In the genomic region with DNA sequence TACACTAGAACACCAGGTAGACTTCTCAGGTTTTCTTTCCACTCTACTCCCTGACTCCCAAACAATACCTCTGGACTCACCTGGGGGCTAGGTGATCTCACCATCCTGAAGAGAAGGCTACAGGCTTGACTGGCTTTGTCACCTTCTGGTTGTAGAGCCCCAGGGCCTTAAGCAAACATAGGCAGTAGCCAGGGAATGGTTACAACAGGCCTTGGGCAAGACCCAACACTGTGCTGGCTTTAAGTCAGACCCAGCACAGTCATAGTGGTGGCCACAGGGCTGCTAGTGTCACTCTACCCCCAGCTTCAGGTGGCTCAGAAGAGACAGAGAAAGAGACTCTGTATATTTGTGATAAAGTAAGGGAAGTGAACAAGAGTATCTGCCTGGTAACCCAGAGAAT, we compare ENCODE assay signal across 23 cellular contexts.
DNase-seq lines count a peak whose midpoint lies in the region; ATAC-seq, FAIRE-seq and TF ChIP-seq lines count a peak whose summit lies in the region.
"Had no signal": no experiment of that assay in that cellular context is flagged by ENCODE, and none has a peak within 500 bp of the region (broad histone marks: within the 10 kb centered on the region; RNA-seq: fewer than 3 reads in every experiment).

No MANE protein-coding gene starts in this region.

- H3K27me3 ChIP-seq in body of pancreas: no peaks in the 10 kb centered on the region
- no peaks in the 10 kb centered on the region for H3K27me3 ChIP-seq in keratinocyte (ENCODE audit: control insufficient read depth, extremely low read depth, insufficient read depth, low read length)
- no peaks in the 10 kb centered on the region for H3K27me3 ChIP-seq in MG63

- H3K27ac Mint-ChIP-seq in progenitor cell of endocrine pancreas: no peak overlapping the region
- H3K27ac Mint-ChIP-seq: CD4-positive, alpha-beta T cell had no signal

- peaks cover 45% of the 10 kb centered on the region for H3K4me1 ChIP-seq in body of pancreas
- no peaks in the 10 kb centered on the region for H3K4me1 ChIP-seq in keratinocyte (ENCODE audit: control insufficient read depth, extremely low read depth, insufficient read depth, low read length)

- H3K4me3 ChIP-seq in body of pancreas: no peak overlapping the region
- H3K4me3 ChIP-seq in keratinocyte (ENCODE audit: control insufficient read depth in 2 of 3, extremely low read depth in 1 of 3, insufficient read depth in 2 of 3, low read depth in 1 of 3, low read length in 3 of 3): no peak overlapping the region
- H3K4me3 ChIP-seq in MG63: no peak overlapping the region

- no peaks in the 10 kb centered on the region for H3K79me2 ChIP-seq in keratinocyte (ENCODE audit: control insufficient read depth, insufficient read depth, low read length)

- H4K20me1 ChIP-seq in keratinocyte (ENCODE audit: control insufficient read depth, extremely low read depth, insufficient read depth, low read length): no peaks in the 10 kb centered on the region

- H3K27me3 Mint-ChIP-seq in progenitor cell of endocrine pancreas: no peaks in the 10 kb centered on the region
- H3K27me3 Mint-ChIP-seq: CD4-positive, alpha-beta T cell had no signal

- no peaks in the 10 kb centered on the region for H3K9me3 ChIP-seq in body of pancreas
- H3K9me3 ChIP-seq in keratinocyte (ENCODE audit: control insufficient read depth, low read depth, low read length): no peaks in the 10 kb centered on the region
- no peaks in the 10 kb centered on the region for H3K9me3 ChIP-seq in MG63

- no peak overlapping the region for H3K9ac ChIP-seq in keratinocyte (ENCODE audit: control insufficient read depth, extremely low read depth, insufficient read depth, low read length)

- peak; percentile 3 for DNase-seq in ELF-1 (ENCODE audit: low read depth, low spot score)
- DNase-seq in body of pancreas: peak; percentile 68 to 78 (median 73)
- peak; percentile 1 for DNase-seq in keratinocyte (ENCODE audit: low read depth, low spot score)
- no peak for DNase-seq in epidermal melanocyte (ENCODE audit: insufficient read length, low spot score)
- DNase-seq in progenitor cell of endocrine pancreas (ENCODE audit: low spot score, unreplicated experiment): no peak
- DNase-seq in MG63: no peak
- DNase-seq: CD4-positive, alpha-beta T cell; COR-L47; KBM-7; NCI-H1092 treated with DMSO at 0.1 percent for 48 hours; NCI-H1436 treated with DMSO at 0.1 percent for 48 hours; NCI-H1930; NCI-H226; NCI-H524; NCI-H774; NK-92 treated with Interleukin-12 subunit alpha and Interleukin-12 subunit beta, amount 100 ng/mL, for 24 hours had no signal

- no peak overlapping the region for H3K4me3 Mint-ChIP-seq in progenitor cell of endocrine pancreas (ENCODE audit: low read depth)
- H3K4me3 Mint-ChIP-seq: CD4-positive, alpha-beta T cell had no signal

- peak overlapping the region; percentile 44 for H3K27ac ChIP-seq in 22Rv1
- peak overlapping the region in 1 of 4 donors; percentile 47 for H3K27ac ChIP-seq in body of pancreas
- H3K27ac ChIP-seq in keratinocyte (ENCODE audit: control insufficient read depth, insufficient read depth, low read length): no peak overlapping the region

- H3K36me3 Mint-ChIP-seq in progenitor cell of endocrine pancreas (ENCODE audit: insufficient read depth): no peaks in the 10 kb centered on the region

- peaks cover 3% of the 10 kb centered on the region for H3K9me3 Mint-ChIP-seq in progenitor cell of endocrine pancreas (ENCODE audit: low read depth)

- no peak for FAIRE-seq in keratinocyte (lab: Jason Lieb, UNC)
- FAIRE-seq: G401.6, GM18507, H1 had no signal

- TF ChIP-seq POLR2A in body of pancreas (IDR thresholded peaks at IDR 0.05): no peak

- ATAC-seq in body of pancreas (peak; percentile 80), GM21529 (IDR thresholded peaks at IDR 0.05; ENCODE audit: unreplicated experiment) (no peak)
- ATAC-seq: HCT116, Right ventricle myocardium inferior had no signal

- H2AFZ ChIP-seq in keratinocyte (ENCODE audit: control insufficient read depth, low read length): no peak overlapping the region

- no peak overlapping the region for H3K4me2 ChIP-seq in keratinocyte (ENCODE audit: control insufficient read depth, extremely low read depth, insufficient read depth, low read depth, low read length)

- TF ChIP-seq CTCF in 22Rv1 (IDR thresholded peaks at IDR 0.05) (no peak), body of pancreas (IDR thresholded peaks at IDR 0.05) (no peak), keratinocyte (optimal IDR thresholded peaks at IDR 0.05 in 1 of 3, IDR thresholded peaks at IDR 0.05 in 1 of 3, conservative IDR thresholded peaks at IDR 0.05 in 1 of 3; ENCODE audit: extremely low read depth in 1 of 3, insufficient read depth in 2 of 3, low read length in 3 of 3) (no peak), progenitor cell of endocrine pancreas (IDR thresholded peaks at IDR 0.05; ENCODE audit: unreplicated experiment) (no peak)

- no peaks in the 10 kb centered on the region for H3K9me1 ChIP-seq in keratinocyte (ENCODE audit: control insufficient read depth, extremely low read depth, insufficient read depth, low read length)

- H3K4me1 Mint-ChIP-seq in progenitor cell of endocrine pancreas (ENCODE audit: low read depth): no peaks in the 10 kb centered on the region

- intact Hi-C loops in body of pancreas (cut with DNase I): no loop called here

- H3K36me3 ChIP-seq in body of pancreas (replicated peaks in 1 of 2; ENCODE audit: insufficient read depth in 1 of 2, low read depth in 2 of 2) (no peaks in the 10 kb centered on the region), keratinocyte (ENCODE audit: control insufficient read depth in 2 of 2, extremely low read depth in 1 of 2, insufficient read depth in 2 of 2, low read length in 2 of 2) (no peaks in the 10 kb centered on the region), MG63 (no peaks in the 10 kb centered on the region)

- dilution Hi-C loops in keratinocyte (cut with MboI; ENCODE audit: extremely low pct_ligation_motif_present, low sequenced_read_pairs): no loop called here

Comparison
In these comparisons a context has a peak if more than half of its experiments do, and no peak if none do; other contexts are left out.
1. DNase-seq: peak in ELF-1 (single experiment), body of pancreas (4 of 4) and keratinocyte (single experiment); none in epidermal melanocyte (single experiment), progenitor cell of endocrine pancreas (single experiment) and MG63 (single experiment).